8 cellular contexts compared by ENCODE assay signal in the genomic region with DNA sequence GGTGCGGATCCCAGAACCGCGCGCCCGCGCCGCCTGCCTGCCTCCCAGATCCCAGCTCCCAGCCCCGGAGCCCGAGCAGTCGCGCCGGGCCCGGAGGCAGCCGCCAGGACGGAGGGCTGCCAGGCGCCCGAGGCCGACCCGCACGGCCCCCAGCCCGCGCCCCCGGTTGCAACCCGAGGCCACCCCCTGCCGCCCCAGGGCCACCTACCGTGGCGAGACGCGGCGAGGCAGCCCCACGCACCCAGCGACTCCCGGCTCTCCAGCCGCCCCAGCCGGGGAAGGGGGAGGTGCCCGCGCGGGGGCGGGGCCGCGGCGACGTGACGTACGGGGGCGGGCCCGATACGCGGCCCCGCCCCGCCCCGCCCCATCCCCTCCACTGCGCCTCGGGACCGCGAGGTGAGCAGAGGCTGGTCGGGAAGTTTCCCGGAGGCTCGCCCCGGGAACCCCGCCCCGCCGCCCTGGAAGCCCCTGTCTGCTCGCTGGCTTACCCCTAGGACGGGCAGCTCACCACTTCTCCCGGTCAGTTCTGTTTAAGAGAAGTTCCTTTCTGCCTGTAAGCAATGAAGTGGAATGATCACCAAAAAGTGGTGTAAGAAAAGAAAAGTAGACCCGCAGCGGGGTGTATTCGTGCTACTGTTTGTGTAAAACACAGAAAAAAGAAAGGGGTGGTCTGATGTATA. TPM values are rescaled to one million over a fixed set of nuclear protein-coding genes. Genes with fewer than 3 reads are reported as not detected.
DNase-seq lines count a peak whose midpoint lies in the region; ATAC-seq, FAIRE-seq and TF ChIP-seq lines count a peak whose summit lies in the region.

A gene (minus strand): TSS at position 288 of the 680 bp plus-strand sequence. CDS start 48,502 bp downstream, outside the sequence.

- H3K14ac ChIP-seq in IMR-90 (replicated peaks; ENCODE audit: low read depth, low read length), result peak within 1 kb of the TSS; percentile 86

- intact Hi-C loops in IMR-90 (cut with micrococcal nuclease) (loop anchor here (5.0 kb wide), 2 partner anchors 78 to 88 kb away; a partner anchor contains a TSS), Right ventricle myocardium inferior (cut with DNase I) (loop anchor here (2.0 to 5.0 kb wide), 2 partner anchors 39 to 108 kb away; a partner anchor contains a TSS), pancreas (cut with DNase I) (no loop called here)

- H3K27me3 ChIP-seq in IMR-90 (ENCODE audit: control insufficient read depth, insufficient read depth, low read length) (peaks cover 9% of the 10 kb centered on the region), pancreas (no peaks in the 10 kb centered on the region), thymus (ENCODE audit: control insufficient read depth, insufficient read depth) (no peaks in the 10 kb centered on the region)

- no peak for TF ChIP-seq RAD21 in IMR-90 (IDR thresholded peaks at IDR 0.05; ENCODE audit: low read length)

- dilution Hi-C loops in IMR-90 (cut with HindIII; ENCODE audit: low sequenced_read_pairs, unreplicated experiment), result no loop called here

- CTCF ChIA-PET in IMR-90 (lab: Yijun Ruan, JAX), result no interaction called here

- peak within 1 kb of the TSS; percentile 79; the same call in 1 of the 2 replicates for H4K5ac ChIP-seq in IMR-90 (ENCODE audit: low read depth, low read length)

- H2BK5ac ChIP-seq in IMR-90 (ENCODE audit: low read depth, low read length, poor library complexity, severe bottlenecking), result peak within 1 kb of the TSS; percentile 59

- H3K23ac ChIP-seq in IMR-90 (ENCODE audit: low read depth, low read length), result peak within 1 kb of the TSS; percentile 88

- no TSS peak for BruUV-seq in IMR-90 (replicated peaks; lab: Mats Ljungman, UMichigan)

- H3K27ac Mint-ChIP-seq in activated naive CD8-positive, alpha-beta T cell treated with anti-CD3 and anti-CD28 coated beads for 36 hours, result peak within 1 kb of the TSS; percentile 91

- peak; percentile 62 for ATAC-seq in GM21423 (IDR thresholded peaks at IDR 0.05; ENCODE audit: unreplicated experiment)
- peak; percentile 97 for ATAC-seq in IMR-90 (ENCODE audit: low read depth)
- peak; percentile 83 for ATAC-seq in SK-N-SH treated with all-trans-retinoic acid at 6 μM for 48 hours
- peak; percentile 94 for ATAC-seq in Right ventricle myocardium inferior
- ATAC-seq in pancreas, result peak; percentile 95 to 97 (median 96)

- POLR2A ChIA-PET in IMR-90 (lab: Charles Lee; ENCODE audit: unreplicated experiment), result no interaction called here

- H3K27me3 Mint-ChIP-seq in activated naive CD8-positive, alpha-beta T cell treated with anti-CD3 and anti-CD28 coated beads for 36 hours, result no peaks in the 10 kb centered on the region

- peaks cover 19 to 41% of the 10 kb centered on the region in 2 experiments for H3K79me1 ChIP-seq in IMR-90 (ENCODE audit: low read depth in 1 of 2, low read length in 2 of 2)

- H3K9me3 ChIP-seq in IMR-90 (ENCODE audit: control insufficient read depth, insufficient read depth, low read length) (no peaks in the 10 kb centered on the region), pancreas (no peaks in the 10 kb centered on the region), thymus (ENCODE audit: control insufficient read depth) (no peaks in the 10 kb centered on the region)

- H3K4me3 ChIP-seq in IMR-90 (ENCODE audit: insufficient read depth, low read depth, low read length) (peak within 1 kb of the TSS; percentile 95), pancreas (peak within 1 kb of the TSS; percentile 75 to 95 (median 91)), thymus (ENCODE audit: low read length) (peak within 1 kb of the TSS; percentile 93)

- H4K91ac ChIP-seq in IMR-90 (ENCODE audit: insufficient read depth, low read depth, low read length), result peak within 1 kb of the TSS; percentile 61

- H3K18ac ChIP-seq in IMR-90 (ENCODE audit: low read depth, low read length), result peak within 1 kb of the TSS; percentile 57

- peak within 1 kb of the TSS; percentile 91 for H2AFZ ChIP-seq in IMR-90 (replicated peaks; ENCODE audit: low read length, poor library complexity)

- in situ Hi-C loops in Caki2 (cut with HindIII; ENCODE audit: low pct_unique_long_range_greater_than_20kb, low sequenced_read_pairs) (no loop called here), IMR-90 (cut with MboI; ENCODE audit: low sequenced_read_pairs) (loop anchor here (10.0 kb wide), 1 partner anchor 55 kb away; no protein-coding TSS in a partner anchor)

- H3K36me3 ChIP-seq in IMR-90 (ENCODE audit: control insufficient read depth, insufficient read depth, low read length) (no peaks in the 10 kb centered on the region), pancreas (no peaks in the 10 kb centered on the region), thymus (ENCODE audit: control insufficient read depth, insufficient read depth) (no peaks in the 10 kb centered on the region)

- H3K9me3 Mint-ChIP-seq in activated naive CD8-positive, alpha-beta T cell treated with anti-CD3 and anti-CD28 coated beads for 36 hours, result peaks cover 7% of the 10 kb centered on the region

- H2AK5ac ChIP-seq in IMR-90 (ENCODE audit: low read depth, low read length), result peak within 1 kb of the TSS; percentile 71; the same call in 1 of the 2 replicates

- peak within 1 kb of the TSS; percentile 20; the same call in 1 of the 2 replicates for H2BK20ac ChIP-seq in IMR-90 (ENCODE audit: low read depth, low read length)

- H3K4me1 ChIP-seq in IMR-90 (ENCODE audit: control insufficient read depth, insufficient read depth, low read length), result peaks cover 11% of the 10 kb centered on the region
- H3K4me1 ChIP-seq in pancreas, result peaks cover 0 to 17% (median 0%) of the 10 kb centered on the region in 3 donors
- peaks cover 6% of the 10 kb centered on the region for H3K4me1 ChIP-seq in thymus (ENCODE audit: control insufficient read depth, insufficient read depth, low read length)

- peak within 1 kb of the TSS; percentile 94 for H3K4me2 ChIP-seq in IMR-90 (ENCODE audit: low read depth, low read length)

- peaks cover 30% of the 10 kb centered on the region for H3K36me3 Mint-ChIP-seq in activated naive CD8-positive, alpha-beta T cell treated with anti-CD3 and anti-CD28 coated beads for 36 hours

- peak within 1 kb of the TSS; percentile 73 for H3K27ac ChIP-seq in IMR-90 (ENCODE audit: insufficient read depth, low read length)
- H3K27ac ChIP-seq in pancreas, result peak within 1 kb of the TSS in 3 of 4 donors; percentile 46 to 85 (median 67)
- H3K27ac ChIP-seq in thymus (ENCODE audit: low read depth), result peak within 1 kb of the TSS; percentile 84

- peak within 1 kb of the TSS; percentile 84 for H3K4ac ChIP-seq in IMR-90 (ENCODE audit: low read depth, low read length)

- DNase-seq in Caki2 (ENCODE audit: low read depth), result peak; percentile 62
- DNase-seq in IMR-90, result peak; percentile 65
- peak; percentile 82 for DNase-seq in activated naive CD8-positive, alpha-beta T cell treated with anti-CD3 and anti-CD28 coated beads for 36 hours
- DNase-seq in Right ventricle myocardium inferior (ENCODE audit: missing footprints), result peak; percentile 93
- DNase-seq in pancreas, result peak; percentile 69 to 96 (median 84)

- TF ChIP-seq CTCF in IMR-90 (conservative IDR thresholded peaks at IDR 0.05; ENCODE audit: low read depth, low read length), result no peak
- TF ChIP-seq CTCF in pancreas (IDR thresholded peaks at IDR 0.05), result no peak

- peak within 1 kb of the TSS; percentile 97 for H2AK9ac ChIP-seq in IMR-90 (replicated peaks; ENCODE audit: low read depth, low read length, poor library complexity)

- peak within 1 kb of the TSS; percentile 76; the same call in 1 of the 2 replicates for H3K56ac ChIP-seq in IMR-90 (ENCODE audit: extremely low read depth, insufficient read depth, low read length)

- peaks cover 7% of the 10 kb centered on the region for H3K9me1 ChIP-seq in IMR-90 (ENCODE audit: insufficient read depth, low read length)

- WGBS in IMR-90 (ENCODE audit: extremely low coverage in 2 of 2, insufficient read length in 1 of 2), 2 experiments, result 0% methylated on average over 13 of the region's 69 CpGs; no CpG with 5 or more reads in 1 of the 2 experiments
- WGBS in pancreas, 2 donors, result 0 to 1% methylated on average over 44 to 69 of the region's 69 CpGs
- WGBS in thymus, result under 1% methylated on average over 69 of the region's 69 CpGs

- H4K8ac ChIP-seq in IMR-90 (ENCODE audit: low read depth in 2 of 2, low read length in 2 of 2), result peak within 1 kb of the TSS; percentile 84 to 98

- TF ChIP-seq POLR2A in IMR-90 (IDR thresholded peaks at IDR 0.05; ENCODE audit: low read depth, low read length), result peak; percentile 72

- H2BK120ac ChIP-seq in IMR-90 (ENCODE audit: low read depth, low read length), result peak within 1 kb of the TSS; percentile 49

- FAIRE-seq in pancreas (lab: Jason Lieb, UNC), result no peak

- peaks cover 20% of the 10 kb centered on the region; the same call in 1 of the 2 replicates for H4K20me1 ChIP-seq in IMR-90 (ENCODE audit: insufficient read depth, low read length)

- H3K9ac ChIP-seq in IMR-90 (ENCODE audit: low read depth, low read length), result peak within 1 kb of the TSS; percentile 88

- peak within 1 kb of the TSS; percentile 91 for H3K4me3 Mint-ChIP-seq in activated naive CD8-positive, alpha-beta T cell treated with anti-CD3 and anti-CD28 coated beads for 36 hours

- peak within 1 kb of the TSS; percentile 81; the same call in 2 of the 3 replicates for H2BK15ac ChIP-seq in IMR-90 (ENCODE audit: low read depth, low read length)

- H3K4me1 Mint-ChIP-seq in activated naive CD8-positive, alpha-beta T cell treated with anti-CD3 and anti-CD28 coated beads for 36 hours, result peaks cover 75% of the 10 kb centered on the region

TF ChIP-seq in IMR-90, 13 proteins besides CTCF, POLR2A, EP300 and RAD21:
- TF ChIP-seq MXI1 (IDR thresholded peaks at IDR 0.05; ENCODE audit: borderline replicate concordance, low read depth, low read length) (0 out of 2 replicates have a peak, but pooled peaks have one; percentile 22), SMC3 (IDR thresholded peaks at IDR 0.05; ENCODE audit: low read depth, low read length) (no peak; the same call in 1 of the 2 replicates), MAZ (IDR thresholded peaks at IDR 0.05; ENCODE audit: borderline replicate concordance, low read depth, low read length) (peak; percentile 63; the same call in 1 of the 2 replicates)

RNA-seq across cellular contexts. Expression of the gene that starts here (rescaled TPM):
- 17.3 and 31.2 TPM in 2 replicates for total RNA-seq in Caki2 (2014; rRNA removed; shearing (Covaris generic); ENCODE audit: low replicate concordance)
- 41.7 and 42.5 TPM in 2 replicates for total RNA-seq in IMR-90 (2012; rRNA removed)
- 63.6 and 81.1 TPM in 2 replicates for polyA plus RNA-seq in IMR-90 (2012; rRNA removed)
- 84.8 and 101 TPM in 2 replicates for polyA plus RNA-seq in IMR-90 (2012; cell fraction: cytosol; rRNA removed)
- 50.0 and 85.2 TPM in 2 replicates for polyA plus RNA-seq in IMR-90 (2012; cell fraction: nucleus; rRNA removed; ENCODE audit: low replicate concordance)
- 10 to 100 TPM; 32.1 to 35.0 TPM for total RNA-seq in activated naive CD8-positive, alpha-beta T cell treated with anti-CD3 and anti-CD28 coated beads for 36 hours
- 29.1 TPM for total RNA-seq in Right ventricle myocardium inferior
- total RNA-seq in pancreas, result 100 to 1,000 TPM; 156 to 534 (median 212) TPM
- 100 to 1,000 TPM in 1 of 2 donors, 10 to 100 TPM in 1; 91.4 to 135 TPM for polyA plus RNA-seq in pancreas
- 20.3 TPM for polyA plus RNA-seq in thymus

Comparison
In these comparisons a context has a peak if more than half of its experiments do, and no peak if none do; other contexts are left out.
1. Peak in every context shown above with its lines: DNase-seq, ATAC-seq, H3K4me3 ChIP-seq and H3K27ac ChIP-seq.
2. intact Hi-C loops: an anchor here in IMR-90 (5.0 kb wide) and Right ventricle myocardium inferior (2.0 to 5.0 kb wide); none called in pancreas.